Comparison of ENCODE assay signal across 10 cellular contexts in the genomic region with DNA sequence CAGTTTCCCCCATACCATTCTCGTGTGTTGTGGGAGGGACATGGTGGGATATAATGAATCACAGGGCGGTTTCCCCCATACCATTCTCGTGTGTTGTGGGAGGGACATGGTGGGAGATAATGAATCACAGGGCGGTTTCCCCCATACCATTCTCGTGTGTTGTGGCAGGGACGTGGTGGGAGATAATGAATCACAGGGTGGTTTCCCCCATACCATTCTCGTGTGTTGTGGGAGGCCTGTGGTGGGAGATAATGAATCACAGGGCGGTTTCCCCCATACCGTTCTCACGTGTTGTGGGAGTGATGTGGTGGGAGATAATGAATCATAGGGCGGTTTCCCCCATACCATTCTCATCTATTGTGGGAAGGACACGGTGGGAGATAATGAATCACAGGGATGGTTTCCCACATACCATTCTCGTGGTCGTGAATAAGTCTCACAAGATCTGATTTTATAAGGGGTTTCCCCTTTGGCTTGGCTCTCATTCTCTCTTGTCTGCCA.
DNase-seq lines count a peak whose midpoint lies in the region; ATAC-seq and TF ChIP-seq lines count a peak whose summit lies in the region.
"Had no signal": no experiment of that assay in that cellular context is flagged by ENCODE, and none has a peak within 500 bp of the region (broad histone marks: within the 10 kb centered on the region; RNA-seq: fewer than 3 reads in every experiment).

No MANE protein-coding gene starts in this region.

- H3K56ac ChIP-seq in mesendoderm (ENCODE audit: low read length) = no peak overlapping the region

- H3K27me3 Mint-ChIP-seq in T-helper 2 cell treated with Interferon-gamma antibody and Interleukin-4, amounts not matched to agents 5 μg/mL and 100 μg/mL, for 36 hours (ENCODE audit: low read depth) = peaks cover 5% of the 10 kb centered on the region

- peak; percentile 31 for DNase-seq in GM04503 (ENCODE audit: low read depth)
- DNase-seq in T-helper 2 cell treated with Interferon-gamma antibody and Interleukin-4, amounts not matched to agents 5 μg/mL and 100 μg/mL, for 36 hours (ENCODE audit: low spot score) = peak; percentile 63
- peak; percentile 60 for DNase-seq in adipocyte (ENCODE audit: low read depth)
- DNase-seq in renal cortical epithelial cell (ENCODE audit: low read depth) = peak; percentile 42
- no peak for DNase-seq in mesendoderm
- no peak for DNase-seq in left ventricle myocardium inferior
- DNase-seq: NCI-H1436 had no signal

- no peak for ATAC-seq in GM18502 (IDR thresholded peaks at IDR 0.05; ENCODE audit: poor library complexity, unreplicated experiment)
- no peak for ATAC-seq in GM18907 (IDR thresholded peaks at IDR 0.05; ENCODE audit: unreplicated experiment)

- no peak overlapping the region for H3K4me3 ChIP-seq in adipocyte (ENCODE audit: low read length)
- H3K4me3 ChIP-seq in mesendoderm (ENCODE audit: low read length) = no peak overlapping the region
- H3K4me3 ChIP-seq in left ventricle myocardium inferior = no peak overlapping the region
- H3K4me3 ChIP-seq: skin epidermis had no signal

- WGBS in mesendoderm (ENCODE audit: extremely low coverage, insufficient coverage, low lambda C conversion rate) = no CpG with 5 or more reads among the region's 14 CpGs

- peaks cover 59% of the 10 kb centered on the region for H3K9me3 Mint-ChIP-seq in T-helper 2 cell treated with Interferon-gamma antibody and Interleukin-4, amounts not matched to agents 5 μg/mL and 100 μg/mL, for 36 hours

- no peak for TF ChIP-seq CTCF in left ventricle myocardium inferior (IDR thresholded peaks at IDR 0.05; ENCODE audit: borderline replicate concordance)

- no peaks in the 10 kb centered on the region for H3K79me1 ChIP-seq in mesendoderm (ENCODE audit: low read length)

- H2BK5ac ChIP-seq in mesendoderm (ENCODE audit: low read length) = no peak overlapping the region

- H3K9me3 ChIP-seq in adipocyte (ENCODE audit: control insufficient read depth, low read length) = no peaks in the 10 kb centered on the region
- H3K9me3 ChIP-seq in left ventricle myocardium inferior (replicated peaks) = peaks cover 2% of the 10 kb centered on the region

- H3K9ac ChIP-seq in adipocyte (ENCODE audit: low read length) (no peak overlapping the region), mesendoderm (ENCODE audit: low read length) (no peak overlapping the region)

- H3K36me3 ChIP-seq in adipocyte (ENCODE audit: control insufficient read depth, insufficient read depth, low read length, severe bottlenecking) (peaks cover 10% of the 10 kb centered on the region), mesendoderm (ENCODE audit: control insufficient read depth, insufficient read depth, low read length) (no peaks in the 10 kb centered on the region), left ventricle myocardium inferior (peaks cover 11% of the 10 kb centered on the region)

- no peak overlapping the region for H3K4me3 Mint-ChIP-seq in T-helper 2 cell treated with Interferon-gamma antibody and Interleukin-4, amounts not matched to agents 5 μg/mL and 100 μg/mL, for 36 hours

- H3K23ac ChIP-seq in mesendoderm (ENCODE audit: low read length) = no peak overlapping the region

- H3K27ac Mint-ChIP-seq in T-helper 2 cell treated with Interferon-gamma antibody and Interleukin-4, amounts not matched to agents 5 μg/mL and 100 μg/mL, for 36 hours = peak overlapping the region; percentile 63

- H3K27me3 ChIP-seq in adipocyte (replicated peaks; ENCODE audit: control insufficient read depth, insufficient read depth, low read length) = no peaks in the 10 kb centered on the region
- no peaks in the 10 kb centered on the region for H3K27me3 ChIP-seq in mesendoderm (ENCODE audit: insufficient read depth, low read length, poor library complexity)
- H3K27me3 ChIP-seq in left ventricle myocardium inferior (ENCODE audit: low read depth) = no peaks in the 10 kb centered on the region

- H3K36me3 Mint-ChIP-seq in T-helper 2 cell treated with Interferon-gamma antibody and Interleukin-4, amounts not matched to agents 5 μg/mL and 100 μg/mL, for 36 hours (ENCODE audit: low read depth) = peaks cover 51% of the 10 kb centered on the region

- no peak overlapping the region for H3K4ac ChIP-seq in mesendoderm (ENCODE audit: low read depth, low read length)

- intact Hi-C loops in left ventricle myocardium inferior (cut with micrococcal nuclease) = no loop called here

- no peak overlapping the region for H2BK15ac ChIP-seq in mesendoderm (replicated peaks; ENCODE audit: low read depth)

- no peak overlapping the region for H4K5ac ChIP-seq in mesendoderm (ENCODE audit: low read length)

- peaks cover 4% of the 10 kb centered on the region for H3K4me1 Mint-ChIP-seq in T-helper 2 cell treated with Interferon-gamma antibody and Interleukin-4, amounts not matched to agents 5 μg/mL and 100 μg/mL, for 36 hours (ENCODE audit: low read depth)

- no peak overlapping the region for H2BK120ac ChIP-seq in mesendoderm (ENCODE audit: low read depth, low read length)

- H3K4me1 ChIP-seq in adipocyte (ENCODE audit: control insufficient read depth, insufficient read depth, low read length) (no peaks in the 10 kb centered on the region), mesendoderm (ENCODE audit: control insufficient read depth, low read depth, low read length) (no peaks in the 10 kb centered on the region), left ventricle myocardium inferior (peaks cover 9% of the 10 kb centered on the region)

- H3K27ac ChIP-seq in mesendoderm (ENCODE audit: low read depth, low read length) (no peak overlapping the region), left ventricle myocardium inferior (replicated peaks) (no peak overlapping the region)

- no peak overlapping the region for H3K4me2 ChIP-seq in mesendoderm (ENCODE audit: low read length)

- H3K18ac ChIP-seq in mesendoderm (ENCODE audit: low read length) = no peak overlapping the region

- H2AK5ac ChIP-seq in mesendoderm (ENCODE audit: low read length) = no peak overlapping the region

- H3K79me2 ChIP-seq in mesendoderm (ENCODE audit: control insufficient read depth, insufficient read depth, low read length) = no peaks in the 10 kb centered on the region

- no peak overlapping the region for H4K8ac ChIP-seq in mesendoderm (ENCODE audit: low read depth, low read length)

Comparison
In these comparisons a context has a peak if more than half of its experiments do, and no peak if none do; other contexts are left out.
1. DNase-seq: peak in GM04503 (single experiment), T-helper 2 cell treated with Interferon-gamma antibody and Interleukin-4, amounts not matched to agents 5 μg/mL and 100 μg/mL, for 36 hours (single experiment), adipocyte (single experiment) and renal cortical epithelial cell (single experiment); none in mesendoderm (single experiment) and left ventricle myocardium inferior (single experiment).